ENCODE assay signal across 8 cellular contexts in the genomic region with DNA sequence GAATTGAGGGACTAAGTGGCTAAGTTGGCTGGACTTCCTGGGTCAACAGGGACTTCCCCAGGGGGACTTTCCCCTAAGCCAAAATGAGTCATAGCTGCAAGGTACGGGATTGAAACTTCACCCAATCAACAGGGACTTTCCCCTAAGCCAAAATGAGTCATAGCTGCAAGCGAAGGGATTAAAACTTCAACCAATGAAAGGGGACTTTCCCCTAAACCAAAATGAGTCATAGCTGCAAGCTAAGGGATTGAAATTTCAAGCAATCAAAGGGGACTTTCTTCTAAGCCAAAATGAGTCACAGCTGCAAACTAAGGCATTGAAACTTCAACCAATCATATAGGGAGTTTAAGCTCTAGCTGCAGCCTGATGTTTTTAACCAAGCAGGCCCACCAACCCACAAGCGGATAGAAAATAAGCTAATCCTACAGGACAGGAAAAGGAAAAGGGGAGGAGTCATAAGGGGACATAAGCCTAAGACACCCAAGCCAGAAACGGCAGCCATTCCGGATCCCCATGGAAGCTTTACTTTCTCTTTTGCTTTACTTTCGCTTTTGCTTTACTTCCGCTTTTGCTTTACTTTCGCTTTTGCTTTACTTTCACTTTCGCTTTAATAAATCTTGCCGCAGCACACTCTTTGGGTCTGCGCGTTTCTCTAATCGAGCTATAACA.
DNase-seq lines count a peak whose midpoint lies in the region; ATAC-seq and TF ChIP-seq lines count a peak whose summit lies in the region.

No MANE protein-coding gene starts in this region.

- no peak for TF ChIP-seq POLR2A in thyroid gland (IDR thresholded peaks at IDR 0.05)
- no peak for TF ChIP-seq POLR2A in heart left ventricle (IDR thresholded peaks at IDR 0.05)

- H3K27ac Mint-ChIP-seq in activated CD8-positive, alpha-beta memory T cell treated with anti-CD3 and anti-CD28 coated beads, Interleukin-2, amount 10 ng/mL, durations not matched to agents 7 days and 5 days: peak overlapping the region; percentile 88
- H3K27ac Mint-ChIP-seq in immature natural killer cell: peak overlapping the region; percentile 79 to 98 (median 88)

- H3K9me3 ChIP-seq in thyroid gland (no peaks in the 10 kb centered on the region), heart left ventricle (peaks cover 0 to 17% (median 3%) of the 10 kb centered on the region in 12 donors)

- no peak overlapping the region for H3K27ac ChIP-seq in thyroid gland
- peak overlapping the region in 1 of 12 donors; percentile 70 for H3K27ac ChIP-seq in heart left ventricle

- peaks cover 12% of the 10 kb centered on the region for H3K9me3 Mint-ChIP-seq in activated CD8-positive, alpha-beta memory T cell treated with anti-CD3 and anti-CD28 coated beads, Interleukin-2, amount 10 ng/mL, durations not matched to agents 7 days and 5 days (ENCODE audit: low read depth)
- H3K9me3 Mint-ChIP-seq in immature natural killer cell: peaks cover 5 to 29% (median 14%) of the 10 kb centered on the region in 6 donors

- CTCF ChIA-PET in activated CD8-positive, alpha-beta memory T cell treated with anti-CD3 and anti-CD28 coated beads, Interleukin-2, amount 10 ng/mL, durations not matched to agents 7 days and 5 days (lab: Charles Lee): no interaction called here

- intact Hi-C loops in thyroid gland (cut with DNase I): no loop called here
- intact Hi-C loops in heart left ventricle (cut with DNase I): no loop called here

- H3K36me3 Mint-ChIP-seq in activated CD8-positive, alpha-beta memory T cell treated with anti-CD3 and anti-CD28 coated beads, Interleukin-2, amount 10 ng/mL, durations not matched to agents 7 days and 5 days: peaks cover 4% of the 10 kb centered on the region
- peaks cover 0 to 8% (median 4%) of the 10 kb centered on the region in 3 donors for H3K36me3 Mint-ChIP-seq in immature natural killer cell

- DNase-seq in NAMALWA (ENCODE audit: low spot score): peak; percentile 71
- peak; percentile 72 for DNase-seq in activated CD8-positive, alpha-beta memory T cell treated with anti-CD3 and anti-CD28 coated beads, Interleukin-2, amount 10 ng/mL, durations not matched to agents 7 days and 5 days
- DNase-seq in immature natural killer cell: peak; percentile 47 to 68 (median 48)
- peak; percentile 53 for DNase-seq in stimulated activated CD8-positive, alpha-beta memory T cell treated with anti-CD3 and anti-CD28 coated beads, Interleukin-4, amount 100 ng/mL, for 48 hours
- no peak for DNase-seq in thyroid gland
- DNase-seq in heart left ventricle: no peak

- no peak overlapping the region for H3K4me3 ChIP-seq in thyroid gland (replicated peaks in 1 of 3)
- peak overlapping the region in 1 of 12 donors; percentile 24 for H3K4me3 ChIP-seq in heart left ventricle

- peak overlapping the region; percentile 69 for H3K4me3 Mint-ChIP-seq in activated CD8-positive, alpha-beta memory T cell treated with anti-CD3 and anti-CD28 coated beads, Interleukin-2, amount 10 ng/mL, durations not matched to agents 7 days and 5 days
- peak overlapping the region; percentile 47 to 92 (median 64) for H3K4me3 Mint-ChIP-seq in immature natural killer cell

- TF ChIP-seq CTCF in thyroid gland (IDR thresholded peaks at IDR 0.05): no peak
- TF ChIP-seq CTCF in heart left ventricle (IDR thresholded peaks at IDR 0.05): no peak

- H3K27me3 ChIP-seq in thyroid gland (no peaks in the 10 kb centered on the region), heart left ventricle (no peaks in the 10 kb centered on the region)

- H3K4me1 Mint-ChIP-seq in activated CD8-positive, alpha-beta memory T cell treated with anti-CD3 and anti-CD28 coated beads, Interleukin-2, amount 10 ng/mL, durations not matched to agents 7 days and 5 days: peaks cover 18% of the 10 kb centered on the region
- peaks cover 16 to 28% of the 10 kb centered on the region in 2 donors for H3K4me1 Mint-ChIP-seq in immature natural killer cell

- 72 to 85% methylated on average over 13 of the region's 13 CpGs for WGBS in thyroid gland, 2 donors
- WGBS in heart left ventricle, 4 donors: 79 to 87% (median 84%) methylated on average over 13 of the region's 13 CpGs

- H3K4me1 ChIP-seq in thyroid gland (no peaks in the 10 kb centered on the region), heart left ventricle (no peaks in the 10 kb centered on the region)

- H3K27me3 Mint-ChIP-seq in activated CD8-positive, alpha-beta memory T cell treated with anti-CD3 and anti-CD28 coated beads, Interleukin-2, amount 10 ng/mL, durations not matched to agents 7 days and 5 days: peaks cover 18% of the 10 kb centered on the region
- peaks cover 0 to 18% (median 7%) of the 10 kb centered on the region in 3 donors for H3K27me3 Mint-ChIP-seq in immature natural killer cell (ENCODE audit: low read depth in 3 of 3)

- ATAC-seq in GM18508 (IDR thresholded peaks at IDR 0.05; ENCODE audit: insufficient read depth, unreplicated experiment) (peak; percentile 80), HG02623 (IDR thresholded peaks at IDR 0.05; ENCODE audit: unreplicated experiment) (peak; percentile 78), heart left ventricle (no peak)
- ATAC-seq in activated CD8-positive, alpha-beta memory T cell treated with anti-CD3 and anti-CD28 coated beads, Interleukin-2, amount 10 ng/mL, durations not matched to agents 7 days and 5 days: peak; percentile 89

- H3K36me3 ChIP-seq in thyroid gland: no peaks in the 10 kb centered on the region
- no peaks in the 10 kb centered on the region for H3K36me3 ChIP-seq in heart left ventricle

Comparison
In these comparisons a context has a peak if more than half of its experiments do, and no peak if none do; other contexts are left out.
1. ATAC-seq: peak in GM18508 (single experiment), HG02623 (single experiment) and activated CD8-positive, alpha-beta memory T cell treated with anti-CD3 and anti-CD28 coated beads, Interleukin-2, amount 10 ng/mL, durations not matched to agents 7 days and 5 days (single experiment); none in heart left ventricle (0 of 4).
2. DNase-seq: peak in NAMALWA (single experiment), activated CD8-positive, alpha-beta memory T cell treated with anti-CD3 and anti-CD28 coated beads, Interleukin-2, amount 10 ng/mL, durations not matched to agents 7 days and 5 days (single experiment), immature natural killer cell (3 of 3) and stimulated activated CD8-positive, alpha-beta memory T cell treated with anti-CD3 and anti-CD28 coated beads, Interleukin-4, amount 100 ng/mL, for 48 hours (single experiment); none in thyroid gland (0 of 2) and heart left ventricle (0 of 5).